8 cellular contexts compared by ENCODE assay signal in genomic region chr6:13615802-13616140, GRCh38. TPM values are rescaled to one million over a fixed set of nuclear protein-coding genes. Genes with fewer than 3 reads are reported as not detected.
DNase-seq lines count a peak whose midpoint lies in the region; ATAC-seq and TF ChIP-seq lines count a peak whose summit lies in the region.

No MANE protein-coding gene starts in this region.

- H3K4me1 ChIP-seq in Loucy (ENCODE audit: insufficient read depth, low read length, poor library complexity, severe bottlenecking): peaks cover 38% of the 10 kb centered on the region

- H3K36me3 ChIP-seq in Loucy (ENCODE audit: insufficient read depth, low read length): peaks cover 33% of the 10 kb centered on the region

- 0 out of 2 replicates have a peak, but pooled peaks cover 3% of the 10 kb centered on the region for H3F3A ChIP-seq in Loucy (ENCODE audit: low read depth)

- no peaks in the 10 kb centered on the region for H3K9me2 ChIP-seq in Loucy (replicated peaks; ENCODE audit: low read depth, low read length)

- H3K27me3 ChIP-seq in Loucy (ENCODE audit: insufficient read depth, low read length, poor library complexity, severe bottlenecking): no peaks in the 10 kb centered on the region

- no peaks in the 10 kb centered on the region for H3K9me3 ChIP-seq in Loucy (ENCODE audit: insufficient read depth, low read depth, low read length)

- DNase-seq in activated CD4-positive, alpha-beta T cell treated with anti-CD3 and anti-CD28 coated beads for 48 hours: peak; percentile 68
- DNase-seq in dermis blood vessel endothelial cell (peak; percentile 46), lung microvascular endothelial cell (ENCODE audit: low read depth in 2 of 2) (peak; percentile 43 to 53), midbrain (lab: John Stamatoyannopoulos, UW) (no peak)
- DNase-seq in stimulated activated CD8-positive, alpha-beta memory T cell treated with anti-CD3 and anti-CD28 coated beads, Interleukin-4, amount 100 ng/mL, for 24 hours (ENCODE audit: low read depth): peak; percentile 34

- peaks cover 57% of the 10 kb centered on the region for H3K79me2 ChIP-seq in Loucy (ENCODE audit: insufficient read depth, low read length)

- H3K9ac ChIP-seq in Loucy (ENCODE audit: low read depth, low read length, poor library complexity, severe bottlenecking): peak overlapping the region; percentile 85

- peak overlapping the region; percentile 98 for H3K4me3 ChIP-seq in Loucy (ENCODE audit: low read length, poor library complexity, severe bottlenecking)

- H3K4me2 ChIP-seq in Loucy (ENCODE audit: low read depth, low read length, poor library complexity, severe bottlenecking): peak overlapping the region; percentile 92

- peak overlapping the region; percentile 60; the same call in 1 of the 2 replicates for H2AFZ ChIP-seq in Loucy (ENCODE audit: low read length)

- peaks cover 26% of the 10 kb centered on the region for H4K20me1 ChIP-seq in Loucy (ENCODE audit: insufficient read depth, low read length, poor library complexity, severe bottlenecking)

- ATAC-seq in GM19023 (IDR thresholded peaks at IDR 0.05; ENCODE audit: unreplicated experiment) (peak; percentile 22), HG03460 (IDR thresholded peaks at IDR 0.05; ENCODE audit: unreplicated experiment) (no peak)

- TF ChIP-seq CTCF in Loucy (conservative IDR thresholded peaks at IDR 0.05; ENCODE audit: low read length): no peak

RNA-seq across cellular contexts. Expression of gene NOL7, which starts 0.6 kb away (rescaled TPM):
- total RNA-seq in dermis blood vessel endothelial cell (72.8 and 75.2 TPM in 2 replicates), lung microvascular endothelial cell (38.1 and 43.1 TPM in 2 replicates)

RNA-seq across cellular contexts. Expression of gene SIRT5, which starts 41.4 kb away (rescaled TPM):
- total RNA-seq in dermis blood vessel endothelial cell (9.7 and 10.6 TPM in 2 replicates), lung microvascular endothelial cell (6.8 and 7.1 TPM in 2 replicates)
